ENCODE assay signal across 8 cellular contexts in genomic region chr17:8125947-8126305, GRCh38. TPM values are rescaled to one million over a fixed set of nuclear protein-coding genes. Genes with fewer than 3 reads are reported as not detected.
A peak's percentile ranks its signal among the peaks of the same experiment; 100 is the strongest.
DNase-seq lines count a peak whose midpoint lies in the region; ATAC-seq, FAIRE-seq and TF ChIP-seq lines count a peak whose summit lies in the region.

No MANE protein-coding gene starts in this region.

- peaks cover 3% of the 10 kb centered on the region for H3K36me3 Mint-ChIP-seq in activated CD4-positive, alpha-beta T cell treated with anti-CD3 and anti-CD28 coated beads, Interleukin-2, amount 10 ng/mL, durations not matched to agents 7 days and 5 days (ENCODE audit: low read depth)

- CTCF ChIA-PET in HEK293T (lab: Yijun Ruan, JAX): interaction anchor here (0.7 kb wide), 1 partner anchor 115 kb away, joined by 3 read pairs; no protein-coding TSS in a partner anchor
- CTCF ChIA-PET in activated CD4-positive, alpha-beta T cell treated with anti-CD3 and anti-CD28 coated beads, Interleukin-2, amount 10 ng/mL, durations not matched to agents 7 days and 5 days (lab: Charles Lee): interaction anchor here (1.0 to 2.5 kb wide), 3 partner anchors 13 to 28 kb away, joined by 3 to 22 read pairs (median 4); no protein-coding TSS in a partner anchor

- H3K27ac Mint-ChIP-seq in activated CD4-positive, alpha-beta T cell treated with anti-CD3 and anti-CD28 coated beads, Interleukin-2, amount 10 ng/mL, durations not matched to agents 7 days and 5 days: peak overlapping the region; percentile 88

- H3K4me1 ChIP-seq in BLaER1 treated with 17β-estradiol and CSF1 and Interleukin-3, amounts not matched to agents 10 nM and 100 nM: peaks cover 39 to 56% (median 47%) of the 10 kb centered on the region in 10 experiments

- TF ChIP-seq POLR2A in H54 (IDR thresholded peaks at IDR 0.05; ENCODE audit: low read depth, low read length): no peak

- H3K36me3 ChIP-seq in BLaER1 treated with 17β-estradiol and CSF1 and Interleukin-3, amounts not matched to agents 10 nM and 100 nM: no peaks in the 10 kb centered on the region

- H3K9me3 ChIP-seq in BLaER1 treated with 17β-estradiol and CSF1 and Interleukin-3, amounts not matched to agents 10 nM and 100 nM (replicated peaks in 1 of 11): no peaks in the 10 kb centered on the region

- intact Hi-C loops in left cardiac atrium (cut with DNase I): no loop called here

- H3K9ac ChIP-seq in BLaER1 treated with 17β-estradiol and CSF1 and Interleukin-3, amounts not matched to agents 10 nM and 100 nM: peak overlapping the region; percentile 54 to 75 (median 67); a peak in 20 of 22 replicates

- ATAC-seq in left cardiac atrium (peak; percentile 2 to 4), esophagus mucosa (no peak)

- H3K27me3 ChIP-seq in BLaER1 treated with 17β-estradiol and CSF1 and Interleukin-3, amounts not matched to agents 10 nM and 100 nM: peaks cover 51 to 94% (median 82%) of the 10 kb centered on the region in 11 experiments

- H3K4me3 ChIP-seq in BLaER1 treated with 17β-estradiol and CSF1 and Interleukin-3, amounts not matched to agents 10 nM and 100 nM: peak overlapping the region; percentile 57 to 79 (median 69)
- H3K4me3 ChIP-seq in skeletal muscle cell (ENCODE audit: low read depth, low read length): peak overlapping the region; percentile 71

- H3K27me3 Mint-ChIP-seq in activated CD4-positive, alpha-beta T cell treated with anti-CD3 and anti-CD28 coated beads, Interleukin-2, amount 10 ng/mL, durations not matched to agents 7 days and 5 days: peaks cover 51% of the 10 kb centered on the region

- POLR2A ChIA-PET in HEK293T (lab: Yijun Ruan, JAX): interaction anchor here (1.4 to 2.1 kb wide), 4 partner anchors 11 to 169 kb away, joined by 4 to 13 read pairs (median 6); partner anchors contain the start of genes CTC1, PFAS and SLC25A35
- POLR2A ChIA-PET in activated CD4-positive, alpha-beta T cell treated with anti-CD3 and anti-CD28 coated beads, Interleukin-2, amount 10 ng/mL, durations not matched to agents 7 days and 5 days (lab: Charles Lee): no interaction called here

- FAIRE-seq in H54 (lab: Jason Lieb, UNC): no peak

- H3K4me1 Mint-ChIP-seq in activated CD4-positive, alpha-beta T cell treated with anti-CD3 and anti-CD28 coated beads, Interleukin-2, amount 10 ng/mL, durations not matched to agents 7 days and 5 days: peaks cover 52% of the 10 kb centered on the region

- DNase-seq in HEK293T (ENCODE audit: extremely low spot score) (no peak), left cardiac atrium (no peak), skeletal muscle cell (ENCODE audit: low read depth) (no peak), H54 (ENCODE audit: insufficient read length, low spot score) (no peak)
- DNase-seq in activated CD4-positive, alpha-beta T cell treated with anti-CD3 and anti-CD28 coated beads, Interleukin-2, amount 10 ng/mL, durations not matched to agents 7 days and 5 days: peak; percentile 32
- DNase-seq in NK-92 treated with Interleukin-12 subunit alpha and Interleukin-12 subunit beta, amount 100 ng/mL, for 24 hours (lab: John Stamatoyannopoulos, UW): no peak

- H3K27ac ChIP-seq in BLaER1 treated with 17β-estradiol and CSF1 and Interleukin-3, amounts not matched to agents 10 nM and 100 nM: peak overlapping the region in 2 of 11 experiments; percentile 18 to 25; a peak in 2 of 22 replicates

- no peaks in the 10 kb centered on the region for H3K9me3 Mint-ChIP-seq in activated CD4-positive, alpha-beta T cell treated with anti-CD3 and anti-CD28 coated beads, Interleukin-2, amount 10 ng/mL, durations not matched to agents 7 days and 5 days

- peak overlapping the region; percentile 86 for H3K4me3 Mint-ChIP-seq in activated CD4-positive, alpha-beta T cell treated with anti-CD3 and anti-CD28 coated beads, Interleukin-2, amount 10 ng/mL, durations not matched to agents 7 days and 5 days

- peak overlapping the region; percentile 91 to 100 (median 99) for H3K4me2 ChIP-seq in BLaER1 treated with 17β-estradiol and CSF1 and Interleukin-3, amounts not matched to agents 10 nM and 100 nM

- H4K20me1 ChIP-seq in BLaER1 treated with 17β-estradiol and CSF1 and Interleukin-3, amounts not matched to agents 10 nM and 100 nM: peaks cover 0 to 42% (median 34%) of the 10 kb centered on the region in 11 experiments; a peak in 20 of 22 replicates

TF ChIP-seq in HEK293T, 16 proteins besides CTCF, POLR2A, EP300 and RAD21:
- TF ChIP-seq SUZ12 (IDR thresholded peaks at IDR 0.05) (no peak), NFRKB (IDR thresholded peaks at IDR 0.05) (no peak), FOXM1 (IDR thresholded peaks at IDR 0.05; ENCODE audit: borderline replicate concordance) (no peak), BHLHE40 (IDR thresholded peaks at IDR 0.05; ENCODE audit: borderline replicate concordance) (no peak), ELF4 (IDR thresholded peaks at IDR 0.05) (no peak), TARDBP (IDR thresholded peaks at IDR 0.05) (no peak), PKNOX1 (IDR thresholded peaks at IDR 0.05) (no peak), L3MBTL2 (conservative IDR thresholded peaks at IDR 0.05) (0 out of 2 replicates have a peak, but pooled peaks have one; percentile 25), ZNF384 (IDR thresholded peaks at IDR 0.05) (no peak)

RNA-seq across cellular contexts. Expression of gene HES7, which starts 2.0 kb away (rescaled TPM):
- total RNA-seq in activated CD4-positive, alpha-beta T cell treated with anti-CD3 and anti-CD28 coated beads, Interleukin-2, amount 10 ng/mL, durations not matched to agents 7 days and 5 days: under 1 TPM; 0.15 to 0.20 TPM
- total RNA-seq in left cardiac atrium: under 1 TPM; 0.38 to 0.47 TPM
- total RNA-seq in esophagus mucosa: 0.40 TPM

RNA-seq across cellular contexts. Expression of gene ALOXE3, which starts 7.6 kb away (rescaled TPM):
- total RNA-seq in activated CD4-positive, alpha-beta T cell treated with anti-CD3 and anti-CD28 coated beads, Interleukin-2, amount 10 ng/mL, durations not matched to agents 7 days and 5 days: not detected
- total RNA-seq in left cardiac atrium: not detected
- total RNA-seq in esophagus mucosa: 4.0 TPM

RNA-seq across cellular contexts. Expression of gene PER1, which starts 26.3 kb away (rescaled TPM):
- 10 to 100 TPM; 26.9 to 28.7 TPM for total RNA-seq in activated CD4-positive, alpha-beta T cell treated with anti-CD3 and anti-CD28 coated beads, Interleukin-2, amount 10 ng/mL, durations not matched to agents 7 days and 5 days
- total RNA-seq in left cardiac atrium (100 to 1,000 TPM; 125 to 134 TPM), esophagus mucosa (65.0 TPM)

RNA-seq across cellular contexts. Expression of gene VAMP2, which starts 36.8 kb away (rescaled TPM):
- 10 to 100 TPM; 71.1 to 79.1 TPM for total RNA-seq in activated CD4-positive, alpha-beta T cell treated with anti-CD3 and anti-CD28 coated beads, Interleukin-2, amount 10 ng/mL, durations not matched to agents 7 days and 5 days
- total RNA-seq in left cardiac atrium (10 to 100 TPM; 59.1 to 72.3 TPM), esophagus mucosa (20.9 TPM)

RNA-seq across cellular contexts. Expression of gene ALOX12B, which starts 38.4 kb away (rescaled TPM):
- under 1 TPM; 0.27 to 0.31 TPM for total RNA-seq in activated CD4-positive, alpha-beta T cell treated with anti-CD3 and anti-CD28 coated beads, Interleukin-2, amount 10 ng/mL, durations not matched to agents 7 days and 5 days
- total RNA-seq in left cardiac atrium (not detected), esophagus mucosa (15.0 TPM)
